In genomic region chr1:212040629-212041028, GRCh38 we compare ENCODE assay signal across 14 cellular contexts. TPM values are rescaled to one million over a fixed set of nuclear protein-coding genes. Genes with fewer than 3 reads are reported as not detected.
DNase-seq lines count a peak whose midpoint lies in the region; ATAC-seq and FAIRE-seq lines count a peak whose summit lies in the region.
"Had no signal": no experiment of that assay in that cellular context is flagged by ENCODE, and none has a peak within 500 bp of the region (broad histone marks: within the 10 kb centered on the region; RNA-seq: fewer than 3 reads in every experiment).

No MANE protein-coding gene starts in this region.

- H3K4me1 ChIP-seq in ACC112 (ENCODE audit: control insufficient read depth, insufficient read depth, low read length, unreplicated experiment) = peaks cover 34% of the 10 kb centered on the region

- H2AFZ ChIP-seq in ACC112 (ENCODE audit: low read length, unreplicated experiment) = no peak overlapping the region

- peak; percentile 84 for FAIRE-seq in RCC 7860 (lab: Jason Lieb, UNC)

- ATAC-seq in left colon (no peak), Right ventricle myocardium inferior (no peak)

- 0 out of 2 replicates have a peak, but pooled peaks cover 10% of the 10 kb centered on the region for H3K36me3 ChIP-seq in ACC112 (ENCODE audit: insufficient read depth, low read length)
- H3K36me3 ChIP-seq: right atrium auricular region, uterus had no signal

- no peaks in the 10 kb centered on the region for H3K27me3 ChIP-seq in ACC112 (ENCODE audit: insufficient read depth, low read length)
- H3K27me3 ChIP-seq: right atrium auricular region had no signal

- peak overlapping the region; percentile 46 for H3K4me3 ChIP-seq in ACC112 (ENCODE audit: low read depth, low read length)
- H3K4me3 ChIP-seq: dorsolateral prefrontal cortex, right atrium auricular region, uterus had no signal

- intact Hi-C loops in left colon (cut with DNase I, micrococcal nuclease) (no loop called here), Right ventricle myocardium inferior (cut with DNase I) (no loop called here)

- DNase-seq in EL = peak; percentile 24
- peak; percentile 71 for DNase-seq in RCC 7860 (ENCODE audit: low spot score)
- no peak for DNase-seq in epithelial cell of prostate (ENCODE audit: low read depth, low spot score)
- no peak for DNase-seq in stimulated activated CD4-positive, alpha-beta T cell treated with anti-CD3 and anti-CD28 coated beads, Interleukin-15, amount 100 ng/mL, for 24 hours
- DNase-seq in HK-2 (ENCODE audit: unreplicated experiment) = no peak
- no peak for DNase-seq in left colon
- no peak for DNase-seq in Right ventricle myocardium inferior (ENCODE audit: missing footprints)
- DNase-seq: COR-L47, dorsolateral prefrontal cortex, midbrain, NCI-H524 treated with DMSO at 0.1 percent for 48 hours, uterus had no signal

- H3K79me2 ChIP-seq in ACC112 (ENCODE audit: control insufficient read depth, insufficient read depth, low read length, unreplicated experiment) = peaks cover 78% of the 10 kb centered on the region

- H3K27ac ChIP-seq in ACC112 (ENCODE audit: low read depth, low read length) (no peak overlapping the region), epithelial cell of prostate (peak overlapping the region; percentile 52)
- H3K27ac ChIP-seq: dorsolateral prefrontal cortex, right atrium auricular region, uterus had no signal

RNA-seq across cellular contexts. Expression of gene DTL, which starts 5.1 kb away (rescaled TPM):
- 1 to 10 TPM; 1.7 to 4.1 TPM for total RNA-seq in left colon
- 1.3 TPM for total RNA-seq in Right ventricle myocardium inferior

RNA-seq across cellular contexts. Expression of gene INTS7, which starts 5.3 kb away (rescaled TPM):
- total RNA-seq in left colon = 10 to 100 TPM; 11.7 to 13.0 TPM
- 9.6 TPM for total RNA-seq in Right ventricle myocardium inferior

Comparison
In these comparisons a context has a peak if more than half of its experiments do, and no peak if none do; other contexts are left out.
1. DNase-seq: peak in EL (single experiment) and RCC 7860 (single experiment); none in epithelial cell of prostate (single experiment), stimulated activated CD4-positive, alpha-beta T cell treated with anti-CD3 and anti-CD28 coated beads, Interleukin-15, amount 100 ng/mL, for 24 hours (single experiment), HK-2 (single experiment), left colon (0 of 2) and Right ventricle myocardium inferior (single experiment).